Comparison of ENCODE assay signal across 12 cellular contexts in the genomic region with DNA sequence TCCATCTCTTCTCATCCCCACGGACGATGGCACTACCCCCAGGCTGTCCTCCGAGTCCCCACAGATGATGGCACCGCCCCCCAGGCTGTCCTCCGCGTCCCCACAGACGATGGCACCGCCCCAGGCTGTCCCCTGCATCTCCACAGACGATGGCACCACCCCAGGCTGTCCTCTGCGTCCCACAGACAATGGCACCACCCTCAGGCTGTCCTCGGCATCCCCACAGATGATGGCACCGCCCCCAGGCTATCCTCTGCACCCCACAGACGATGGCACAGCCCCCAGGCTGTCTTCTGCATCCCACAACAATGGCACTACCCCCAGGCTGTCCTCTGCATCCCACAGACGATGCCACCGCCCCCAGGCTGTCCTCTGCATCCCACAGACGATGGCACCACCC. TPM values are rescaled to one million over a fixed set of nuclear protein-coding genes. Genes with fewer than 3 reads are reported as not detected.
A peak's percentile ranks its signal among the peaks of the same experiment; 100 is the strongest.
DNase-seq lines count a peak whose midpoint lies in the region; ATAC-seq and TF ChIP-seq lines count a peak whose summit lies in the region.
"Had no signal": no experiment of that assay in that cellular context is flagged by ENCODE, and none has a peak within 500 bp of the region (broad histone marks: within the 10 kb centered on the region; RNA-seq: fewer than 3 reads in every experiment).

No MANE protein-coding gene starts in this region.

- POLR2A ChIA-PET in activated CD4-positive, alpha-beta T cell treated with anti-CD3 and anti-CD28 coated beads for 36 hours (lab: Charles Lee), result no interaction called here

- CTCF ChIA-PET in activated CD4-positive, alpha-beta T cell treated with anti-CD3 and anti-CD28 coated beads for 36 hours (lab: Charles Lee), result interaction anchor here (0.6 kb wide), 1 partner anchor 236 kb away, joined by 3 read pairs; no protein-coding TSS in a partner anchor

- peaks cover 22% of the 10 kb centered on the region for H3K27me3 Mint-ChIP-seq in activated CD4-positive, alpha-beta T cell treated with anti-CD3 and anti-CD28 coated beads for 36 hours
- H3K27me3 Mint-ChIP-seq in activated CD4-positive, alpha-beta T cell treated with anti-CD3 and anti-CD28 coated beads, Interleukin-2, amount 10 ng/mL, durations not matched to agents 24 days and 14 days, result peaks cover 28% of the 10 kb centered on the region

- H3K27me3 ChIP-seq in OCI-LY3 (ENCODE audit: low read depth, low read length), result no peaks in the 10 kb centered on the region
- H3K27me3 ChIP-seq: body of pancreas had no signal

- no peaks in the 10 kb centered on the region for H3K36me3 Mint-ChIP-seq in activated CD4-positive, alpha-beta T cell treated with anti-CD3 and anti-CD28 coated beads for 36 hours (ENCODE audit: low read depth)
- H3K36me3 Mint-ChIP-seq in activated CD4-positive, alpha-beta T cell treated with anti-CD3 and anti-CD28 coated beads, Interleukin-2, amount 10 ng/mL, durations not matched to agents 24 days and 14 days (ENCODE audit: low read depth), result no peaks in the 10 kb centered on the region

- H3K9ac ChIP-seq in OCI-LY3 (ENCODE audit: low read length), result no peak overlapping the region

- H3K4me3 ChIP-seq in OCI-LY3 (ENCODE audit: low read length), result no peak overlapping the region
- H3K4me3 ChIP-seq: body of pancreas had no signal

- DNase-seq in activated CD4-positive, alpha-beta T cell treated with anti-CD3 and anti-CD28 coated beads for 36 hours, result peak; percentile 47
- DNase-seq in activated CD4-positive, alpha-beta T cell treated with anti-CD3 and anti-CD28 coated beads, Interleukin-2, amount 10 ng/mL, durations not matched to agents 24 days and 14 days, result no peak
- peak; percentile 6 for DNase-seq in midbrain (lab: John Stamatoyannopoulos, UW)
- DNase-seq in NCI-H1105 treated with DMSO at 0.1 percent for 48 hours (lab: John Stamatoyannopoulos, UW), result no peak
- DNase-seq in NK-92 treated with Interleukin-12 subunit alpha and Interleukin-12 subunit beta, amount 100 ng/mL, for 24 hours (lab: John Stamatoyannopoulos, UW), result no peak
- DNase-seq: activated T-cell treated with anti-CD3 and anti-CD28 coated beads, Interleukin-2, amount 50 U/mL, for 4 hours; DMS153; foreskin fibroblast had no signal

- H3K4me1 ChIP-seq in OCI-LY3 (ENCODE audit: low read length), result no peaks in the 10 kb centered on the region
- H3K4me1 ChIP-seq: body of pancreas had no signal

- intact Hi-C loops in activated CD4-positive, alpha-beta T cell treated with anti-CD3 and anti-CD28 coated beads for 36 hours (cut with DNase I, micrococcal nuclease), result no loop called here
- intact Hi-C loops in activated CD4-positive, alpha-beta T cell treated with anti-CD3 and anti-CD28 coated beads, Interleukin-2, amount 10 ng/mL, durations not matched to agents 24 days and 14 days (cut with micrococcal nuclease), result no loop called here

- no peak overlapping the region for H2AFZ ChIP-seq in OCI-LY3 (ENCODE audit: low read depth, low read length)

- no peaks in the 10 kb centered on the region for H3K36me3 ChIP-seq in OCI-LY3 (replicated peaks; ENCODE audit: low read depth, low read length)

- H3K4me3 Mint-ChIP-seq in activated CD4-positive, alpha-beta T cell treated with anti-CD3 and anti-CD28 coated beads for 36 hours, result no peak overlapping the region
- no peak overlapping the region for H3K4me3 Mint-ChIP-seq in activated CD4-positive, alpha-beta T cell treated with anti-CD3 and anti-CD28 coated beads, Interleukin-2, amount 10 ng/mL, durations not matched to agents 24 days and 14 days
- H3K4me3 Mint-ChIP-seq: activated T-cell treated with anti-CD3 and anti-CD28 coated beads, Interleukin-2, amount 50 U/mL, for 4 hours had no signal

- H3K9me3 ChIP-seq in OCI-LY3 (ENCODE audit: insufficient read depth, low read length), result no peaks in the 10 kb centered on the region
- H3K9me3 ChIP-seq: body of pancreas had no signal

- H3K27ac ChIP-seq in OCI-LY3 (ENCODE audit: low read length), result no peak overlapping the region
- H3K27ac ChIP-seq: body of pancreas had no signal

- no peaks in the 10 kb centered on the region for H4K20me1 ChIP-seq in OCI-LY3 (ENCODE audit: insufficient read depth, low read length)

- no peaks in the 10 kb centered on the region for H3K79me2 ChIP-seq in OCI-LY3 (ENCODE audit: low read length)

- no peak overlapping the region for H3K27ac Mint-ChIP-seq in activated CD4-positive, alpha-beta T cell treated with anti-CD3 and anti-CD28 coated beads for 36 hours
- no peak overlapping the region for H3K27ac Mint-ChIP-seq in activated CD4-positive, alpha-beta T cell treated with anti-CD3 and anti-CD28 coated beads, Interleukin-2, amount 10 ng/mL, durations not matched to agents 24 days and 14 days

- no peaks in the 10 kb centered on the region for H3K9me3 Mint-ChIP-seq in activated CD4-positive, alpha-beta T cell treated with anti-CD3 and anti-CD28 coated beads for 36 hours (ENCODE audit: low read depth)
- no peaks in the 10 kb centered on the region for H3K9me3 Mint-ChIP-seq in activated CD4-positive, alpha-beta T cell treated with anti-CD3 and anti-CD28 coated beads, Interleukin-2, amount 10 ng/mL, durations not matched to agents 24 days and 14 days
- H3K9me3 Mint-ChIP-seq: activated T-cell treated with anti-CD3 and anti-CD28 coated beads, Interleukin-2, amount 50 U/mL, for 4 hours had no signal

- peak; percentile 25 for TF ChIP-seq CTCF in GM12873 (IDR thresholded peaks at IDR 0.05; ENCODE audit: insufficient read depth, low read depth, low read length, missing control alignments)
- TF ChIP-seq CTCF in OCI-LY3 (IDR thresholded peaks at IDR 0.05; ENCODE audit: low read depth, low read length), result peak; percentile 33

- peaks cover 12% of the 10 kb centered on the region for H3K4me1 Mint-ChIP-seq in activated CD4-positive, alpha-beta T cell treated with anti-CD3 and anti-CD28 coated beads for 36 hours
- H3K4me1 Mint-ChIP-seq in activated CD4-positive, alpha-beta T cell treated with anti-CD3 and anti-CD28 coated beads, Interleukin-2, amount 10 ng/mL, durations not matched to agents 24 days and 14 days, result peaks cover 8% of the 10 kb centered on the region

- H3K4me2 ChIP-seq in OCI-LY3 (ENCODE audit: low read length), result 0 out of 2 replicates have a peak overlapping the region, but pooled peaks have one; percentile 9

- ATAC-seq in activated CD4-positive, alpha-beta T cell treated with anti-CD3 and anti-CD28 coated beads for 36 hours, result no peak
- ATAC-seq in HG03439 (IDR thresholded peaks at IDR 0.05; ENCODE audit: unreplicated experiment), result no peak
- ATAC-seq: activated T-cell treated with anti-CD3 and anti-CD28 coated beads, Interleukin-2, amount 50 U/mL, for 4 hours; body of pancreas had no signal

RNA-seq across cellular contexts. Expression of a gene that starts 57.4 kb away (rescaled TPM):
- 1 to 10 TPM; 4.4 to 5.6 TPM for total RNA-seq in activated CD4-positive, alpha-beta T cell treated with anti-CD3 and anti-CD28 coated beads for 36 hours
- total RNA-seq in activated CD4-positive, alpha-beta T cell treated with anti-CD3 and anti-CD28 coated beads, Interleukin-2, amount 10 ng/mL, durations not matched to agents 24 days and 14 days, result 4.2 and 5.0 TPM in 2 replicates

Comparison
In these comparisons a context has a peak if more than half of its experiments do, and no peak if none do; other contexts are left out.
1. DNase-seq: peak in activated CD4-positive, alpha-beta T cell treated with anti-CD3 and anti-CD28 coated beads for 36 hours (single experiment) and midbrain (single experiment); none in activated CD4-positive, alpha-beta T cell treated with anti-CD3 and anti-CD28 coated beads, Interleukin-2, amount 10 ng/mL, durations not matched to agents 24 days and 14 days (single experiment), NCI-H1105 treated with DMSO at 0.1 percent for 48 hours (single experiment) and NK-92 treated with Interleukin-12 subunit alpha and Interleukin-12 subunit beta, amount 100 ng/mL, for 24 hours (single experiment).